ENCODE assay signal across 12 cellular contexts in genomic region chr17:79340771-79341528, GRCh38.
DNase-seq lines count a peak whose midpoint lies in the region; ATAC-seq lines count a peak whose summit lies in the region.
"Had no signal": no experiment of that assay in that cellular context is flagged by ENCODE, and none has a peak within 500 bp of the region (broad histone marks: within the 10 kb centered on the region; RNA-seq: fewer than 3 reads in every experiment).

No MANE protein-coding gene starts in this region.

- H3K36me3 ChIP-seq in SK-N-MC (ENCODE audit: insufficient read depth, low read length) = no peaks in the 10 kb centered on the region
- H3K36me3 ChIP-seq: cardiac muscle cell had no signal

- DNase-seq in SK-N-MC (ENCODE audit: low read depth, low spot score) (peak; percentile 2), NCI-H1417 treated with DMSO at 0.1 percent for 48 hours (lab: John Stamatoyannopoulos, UW) (no peak), NCI-H226 (no peak), globus pallidus (ENCODE audit: low spot score) (no peak)
- no peak for DNase-seq in activated naive CD4-positive, alpha-beta T cell (lab: John Stamatoyannopoulos, UW)
- DNase-seq: activated CD8-positive, alpha-beta T cell treated with anti-CD3 and anti-CD28 coated beads, Interleukin-2, amount 10 ng/mL, durations not matched to agents 7 days and 5 days; H9; NCI-H526 had no signal

- ATAC-seq in GM19452 (IDR thresholded peaks at IDR 0.05; ENCODE audit: unreplicated experiment) (peak; percentile 83), HG03045 (IDR thresholded peaks at IDR 0.05; ENCODE audit: unreplicated experiment) (peak; percentile 57)
- ATAC-seq: activated CD8-positive, alpha-beta T cell treated with anti-CD3 and anti-CD28 coated beads, Interleukin-2, amount 10 ng/mL, durations not matched to agents 7 days and 5 days had no signal

- H3K9ac ChIP-seq in SK-N-MC (ENCODE audit: insufficient read length) = no peak overlapping the region

- no peaks in the 10 kb centered on the region for H3K9me3 ChIP-seq in SK-N-MC (ENCODE audit: low read depth, low read length)

- H3K4me3 ChIP-seq in GM08714 (ENCODE audit: low read length) (peak overlapping the region; percentile 46; the same call in 1 of the 2 replicates), SK-N-MC (no peak overlapping the region)
- H3K4me3 ChIP-seq: cardiac muscle cell had no signal

- no peak overlapping the region for H3K27ac ChIP-seq in SK-N-MC
- H3K27ac ChIP-seq: cardiac muscle cell had no signal
